In genomic region chr7:107661865-107662379, GRCh38 we compare ENCODE assay signal across 7 cellular contexts. TPM values are rescaled to one million over a fixed set of nuclear protein-coding genes. Genes with fewer than 3 reads are reported as not detected.
DNase-seq lines count a peak whose midpoint lies in the region; ATAC-seq and TF ChIP-seq lines count a peak whose summit lies in the region.

No MANE protein-coding gene starts in this region.

- H3K4me3 ChIP-seq in H7 (ENCODE audit: insufficient read depth, low read depth, low read length) (peak overlapping the region; percentile 42), SK-N-SH (ENCODE audit: low read depth in 2 of 2, low read length in 1 of 2) (peak overlapping the region; percentile 65), fibroblast of villous mesenchyme (ENCODE audit: low read depth, low read length) (peak overlapping the region; percentile 49), skin epidermis (peak overlapping the region; percentile 18 to 43 (median 24))

- H3K9me2 ChIP-seq in SK-N-SH: no peaks in the 10 kb centered on the region

- no peaks in the 10 kb centered on the region for H3K9me3 ChIP-seq in SK-N-SH

- TF ChIP-seq CTCF in SK-N-SH (IDR thresholded peaks at IDR 0.05) (peak; percentile 41), fibroblast of villous mesenchyme (IDR thresholded peaks at IDR 0.05; ENCODE audit: insufficient read depth, low read depth, low read length) (no peak)

- no peaks in the 10 kb centered on the region for H3F3A ChIP-seq in SK-N-SH (replicated peaks; ENCODE audit: insufficient read depth)

- DNase-seq in H7 (peak; percentile 45), SK-N-SH (no peak), fibroblast of villous mesenchyme (ENCODE audit: low read depth) (no peak), SHP77 treated with DMSO at 0.1 percent for 48 hours (lab: John Stamatoyannopoulos, UW) (no peak)

- POLR2A ChIA-PET in SK-N-SH (lab: Yijun Ruan, JAX): no interaction called here

- no peaks in the 10 kb centered on the region for H4K20me1 ChIP-seq in SK-N-SH (ENCODE audit: insufficient read depth)

- no peak for ATAC-seq in GM19351 (IDR thresholded peaks at IDR 0.05; ENCODE audit: unreplicated experiment)
- ATAC-seq in GM18861 (IDR thresholded peaks at IDR 0.05; ENCODE audit: unreplicated experiment): no peak

- H3K4me2 ChIP-seq in SK-N-SH: peak overlapping the region; percentile 91

- TF ChIP-seq EP300 in SK-N-SH (IDR thresholded peaks at IDR 0.05; ENCODE audit: borderline replicate concordance in 1 of 2, low read depth in 1 of 2, low read length in 1 of 2): no peak

- H3K79me2 ChIP-seq in SK-N-SH (ENCODE audit: insufficient read depth): no peaks in the 10 kb centered on the region

- peaks cover 0 to 14% of the 10 kb centered on the region in 2 experiments; a peak in 1 of 4 replicates for H3K4me1 ChIP-seq in SK-N-SH (ENCODE audit: control insufficient read depth in 1 of 2, insufficient read depth in 2 of 2, low read depth in 1 of 2, low read length in 1 of 2)

- no peak for TF ChIP-seq RAD21 in SK-N-SH (IDR thresholded peaks at IDR 0.05; ENCODE audit: low read length)

- CTCF ChIA-PET in SK-N-SH (lab: Yijun Ruan, JAX): interaction anchor here (0.6 to 2.2 kb wide), 23 partner anchors 9 to 1068 kb away, joined by 3 to 14 read pairs (median 3); no protein-coding TSS in a partner anchor

- WGBS in SK-N-SH (ENCODE audit: low lambda C conversion rate): 32% methylated on average over 13 of the region's 20 CpGs

- no peak overlapping the region for H3K27ac ChIP-seq in SK-N-SH (ENCODE audit: low read depth in 2 of 2, low read length in 1 of 2)
- no peak overlapping the region for H3K27ac ChIP-seq in skin epidermis

- H3K27me3 ChIP-seq in H7 (ENCODE audit: control insufficient read depth, insufficient read depth, low read length) (peaks cover 55% of the 10 kb centered on the region), SK-N-SH (ENCODE audit: insufficient read depth) (peaks cover 15% of the 10 kb centered on the region)

- H2AFZ ChIP-seq in SK-N-SH (ENCODE audit: low read depth): peak overlapping the region; percentile 78

- no peaks in the 10 kb centered on the region for H3K36me3 ChIP-seq in H7 (replicated peaks; ENCODE audit: control insufficient read depth, insufficient read depth, low read length)
- H3K36me3 ChIP-seq in SK-N-SH (replicated peaks in 1 of 2; ENCODE audit: control insufficient read depth in 1 of 2, insufficient read depth in 2 of 2, low read length in 1 of 2): no peaks in the 10 kb centered on the region

- H3K9ac ChIP-seq in SK-N-SH: no peak overlapping the region

TF ChIP-seq in SK-N-SH, 30 proteins besides CTCF, POLR2A, EP300 and RAD21:
- TF ChIP-seq MXI1 (IDR thresholded peaks at IDR 0.05; ENCODE audit: low read depth, low read length) (peak; percentile 13; the same call in 1 of the 2 replicates), YY1 (IDR thresholded peaks at IDR 0.05; ENCODE audit: low read depth) (no peak)

RNA-seq across cellular contexts. Expression of gene SLC26A4, which starts 1.3 kb away (rescaled TPM):
- total RNA-seq in H7 (2014; rRNA removed; shearing (Covaris generic)): 0.04 TPM in 1 of 2 replicates, not detected in the other
- polyA plus RNA-seq in SK-N-SH (2012; rRNA removed): 0.61 and 0.78 TPM in 2 replicates
- polyA plus RNA-seq in SK-N-SH (2012; cell fraction: cytosol; rRNA removed): 0.70 and 1.00 TPM in 2 replicates
- polyA plus RNA-seq in SK-N-SH (2012; cell fraction: nucleus; rRNA removed): 0.39 and 0.49 TPM in 2 replicates
- under 0.01 and 0.32 TPM in 2 replicates for total RNA-seq in fibroblast of villous mesenchyme
